8 cellular contexts compared by ENCODE assay signal in the genomic region with DNA sequence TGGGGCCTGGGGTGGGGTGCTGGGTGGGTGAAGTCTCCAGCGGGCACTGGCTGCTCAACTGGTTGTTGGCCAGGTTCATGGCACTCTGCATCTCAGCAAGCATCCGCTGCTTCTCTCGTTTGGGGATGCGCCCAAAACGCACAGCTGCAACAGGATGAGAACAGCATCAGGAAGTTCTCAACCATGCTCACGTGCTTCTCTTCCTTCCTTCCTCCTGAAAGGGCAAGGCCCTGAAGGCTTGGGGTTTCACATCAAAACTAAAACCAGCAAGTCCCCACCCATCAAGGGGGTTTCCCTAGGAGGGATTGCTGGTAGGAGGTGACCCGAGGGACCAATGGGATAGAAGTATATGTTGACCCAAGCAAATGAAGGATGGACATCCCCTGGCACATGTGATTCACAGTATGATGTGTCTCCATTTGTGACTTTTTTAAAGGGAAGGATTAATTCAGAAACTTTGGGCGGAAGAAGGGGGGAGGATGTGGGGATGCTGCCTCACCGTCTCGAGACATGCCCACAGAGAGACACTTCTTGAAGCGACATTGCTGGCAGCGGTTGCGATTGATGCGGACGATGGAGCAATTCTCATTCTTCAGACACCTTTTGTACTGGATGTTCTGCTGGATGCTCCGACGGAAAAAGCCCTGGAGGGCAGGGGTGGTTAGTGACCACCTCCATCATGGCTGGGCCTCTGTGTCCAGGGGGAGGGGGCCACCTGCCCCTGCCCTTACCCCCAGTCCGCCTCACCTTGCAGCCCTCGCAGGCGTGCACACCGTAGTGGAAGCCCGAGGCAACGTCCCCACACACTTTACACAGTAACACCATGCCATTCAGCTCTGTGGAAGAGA. TPM values are rescaled to one million over a fixed set of nuclear protein-coding genes. Genes with fewer than 3 reads are reported as not detected.
DNase-seq lines count a peak whose midpoint lies in the region; ATAC-seq lines count a peak whose summit lies in the region.

No MANE protein-coding gene starts in this region.

- DNase-seq in activated gamma-delta T cell treated with Interleukin-2 at 50 U/mL for 16 hours (peak; percentile 78), activated gamma-delta T cell (lab: John Stamatoyannopoulos, UW) (no peak), kidney tubule cell (ENCODE audit: low spot score) (peak; percentile 35), left lobe of liver (ENCODE audit: low spot score) (no peak), cerebellum (ENCODE audit: low spot score) (no peak)
- peak; percentile 67 for DNase-seq in activated T-cell treated with anti-CD3 and anti-CD28 coated beads, Interleukin-2, amount 50 U/mL, for 1 hour
- DNase-seq in stimulated activated CD8-positive, alpha-beta memory T cell treated with anti-CD3 and anti-CD28 coated beads, Interleukin-4, amount 100 ng/mL, for 1 hour (ENCODE audit: low read depth in 2 of 2, low spot score in 1 of 2): peak; percentile 45 to 62

- ATAC-seq in HG03521 (IDR thresholded peaks at IDR 0.05; ENCODE audit: unreplicated experiment) (peak; percentile 38), left lobe of liver (no peak)

RNA-seq across cellular contexts. Expression of a gene that starts 4.2 kb away (rescaled TPM):
- 18.6 TPM for total RNA-seq in left lobe of liver
- 0.54 TPM for total RNA-seq in cerebellum

RNA-seq across cellular contexts. Expression of a gene that starts 25.6 kb away (rescaled TPM):
- total RNA-seq in left lobe of liver (45.9 TPM), cerebellum (84.8 TPM)

RNA-seq across cellular contexts. Expression of a gene that starts 33.4 kb away (rescaled TPM):
- total RNA-seq in left lobe of liver (10.7 TPM), cerebellum (69.7 TPM)

RNA-seq across cellular contexts. Expression of a gene that starts 42.0 kb away (rescaled TPM):
- total RNA-seq in left lobe of liver (28.8 TPM), cerebellum (75.9 TPM)

RNA-seq across cellular contexts. Expression of a gene that starts 44.2 kb away (rescaled TPM):
- total RNA-seq in left lobe of liver (25.1 TPM), cerebellum (58.4 TPM)

Comparison
In these comparisons a context has a peak if more than half of its experiments do, and no peak if none do; other contexts are left out.
1. DNase-seq: peak in activated gamma-delta T cell treated with Interleukin-2 at 50 U/mL for 16 hours (single experiment), activated T-cell treated with anti-CD3 and anti-CD28 coated beads, Interleukin-2, amount 50 U/mL, for 1 hour (single experiment), kidney tubule cell (single experiment) and stimulated activated CD8-positive, alpha-beta memory T cell treated with anti-CD3 and anti-CD28 coated beads, Interleukin-4, amount 100 ng/mL, for 1 hour (2 of 2); none in activated gamma-delta T cell (single experiment), left lobe of liver (single experiment) and cerebellum (single experiment).
2. RNA of a gene that starts 4.2 kb away (total RNA-seq): 18.6 TPM in left lobe of liver (single experiment); 0.54 TPM in cerebellum (single experiment); every median in the first group is over 10 times any median in the second.